ENCODE assay signal across 1 cellular context in genomic region chr17:17994770-17995169, GRCh38.
TF ChIP-seq lines count a peak whose summit lies in the region.

No MANE protein-coding gene starts in this region.

TF ChIP-seq in HepG2, 621 proteins besides CTCF, POLR2A, EP300 and RAD21:
- TF ChIP-seq SAP130 (CRISPR knock-in tag; IDR thresholded peaks at IDR 0.05; ENCODE audit: low read depth), result peak; percentile 2; the same call in 1 of the 2 replicates
- no peak for TF ChIP-seq TCF7 (IDR thresholded peaks at IDR 0.05; ENCODE audit: low read depth)
- no peak for TF ChIP-seq MEF2D (CRISPR knock-in tag; IDR thresholded peaks at IDR 0.05)
- TF ChIP-seq ZNF605 (CRISPR knock-in tag; IDR thresholded peaks at IDR 0.05), result no peak
- no peak for TF ChIP-seq SALL2 (CRISPR knock-in tag; IDR thresholded peaks at IDR 0.05)
- TF ChIP-seq ZSCAN25 (CRISPR knock-in tag; IDR thresholded peaks at IDR 0.05), result no peak
- TF ChIP-seq HINFP (CRISPR knock-in tag; IDR thresholded peaks at IDR 0.05; ENCODE audit: low read depth), result no peak
- no peak for TF ChIP-seq ZBTB39 (CRISPR knock-in tag; IDR thresholded peaks at IDR 0.05)
